ENCODE assay signal across 21 cellular contexts in genomic region chr6:113076817-113077216, GRCh38.
"Had no signal": no experiment of that assay in that cellular context is flagged by ENCODE, and none has a peak within 500 bp of the region (broad histone marks: within the 10 kb centered on the region; RNA-seq: fewer than 3 reads in every experiment).

No MANE protein-coding gene starts in this region.

- H3K4me1 Mint-ChIP-seq: naive thymus-derived CD4-positive, alpha-beta T cell; stimulated activated effector memory CD8-positive, alpha-beta T cell treated with anti-CD3 and anti-CD28 coated beads, Interleukin-12 subunit alpha, Interleukin-12 subunit beta, amount 100 ng/mL, for 72 hours had no signal

- H3K36me3 Mint-ChIP-seq: stimulated activated effector memory CD8-positive, alpha-beta T cell treated with anti-CD3 and anti-CD28 coated beads, Interleukin-12 subunit alpha, Interleukin-12 subunit beta, amount 100 ng/mL, for 72 hours had no signal

- H3K27me3 Mint-ChIP-seq: dendritic cell treated with granulocyte-macrophage colony-stimulating factor and Interleukin-4, amounts not matched to agents 40 ng/mL and 50 ng/mL, for 4 days; effector memory CD8-positive, alpha-beta T cell; naive thymus-derived CD4-positive, alpha-beta T cell had no signal

- DNase-seq: cerebellar nuclear complex; effector memory CD8-positive, alpha-beta T cell; esophagus squamous epithelium; foreskin melanocyte; heart left ventricle; hippocampal formation; kidney glomerular epithelial cell; naive thymus-derived CD4-positive, alpha-beta T cell; right cardiac atrium; stimulated activated CD4-positive, alpha-beta T cell treated with anti-CD3 and anti-CD28 coated beads, Interleukin-4, amount 100 ng/mL, for 1 hour; stimulated activated CD8-positive, alpha-beta memory T cell treated with anti-CD3 and anti-CD28 coated beads, Interleukin-4, amount 100 ng/mL, for 48 hours; stimulated activated naive CD8-positive, alpha-beta T cell treated with anti-CD3 and anti-CD28 coated beads, Interleukin-15, Interleukin-2, amounts not matched to agents 100 U/mL and 50 U/mL, for 24 hours; thyroid gland; upper lobe of left lung had no signal

- H3K4me1 ChIP-seq: esophagus squamous epithelium, heart left ventricle, suprapubic skin, thyroid gland, upper lobe of left lung had no signal

- H3K4me3 Mint-ChIP-seq: dendritic cell treated with granulocyte-macrophage colony-stimulating factor and Interleukin-4, amounts not matched to agents 40 ng/mL and 50 ng/mL, for 4 days; effector memory CD8-positive, alpha-beta T cell; naive thymus-derived CD4-positive, alpha-beta T cell; stimulated activated effector memory CD8-positive, alpha-beta T cell treated with anti-CD3 and anti-CD28 coated beads, Interleukin-12 subunit alpha, Interleukin-12 subunit beta, amount 100 ng/mL, for 72 hours had no signal

- H3K27me3 ChIP-seq: esophagus squamous epithelium, heart left ventricle, suprapubic skin, thyroid gland, upper lobe of left lung, vagina had no signal

- ATAC-seq: effector memory CD8-positive, alpha-beta T cell; heart left ventricle; naive thymus-derived CD4-positive, alpha-beta T cell; right cardiac atrium; stimulated activated effector memory CD8-positive, alpha-beta T cell treated with anti-CD3 and anti-CD28 coated beads, Interleukin-12 subunit alpha, Interleukin-12 subunit beta, amount 100 ng/mL, for 72 hours; stimulated activated naive CD8-positive, alpha-beta T cell treated with anti-CD3 and anti-CD28 coated beads, Interleukin-15, Interleukin-2, amounts not matched to agents 100 U/mL and 50 U/mL, for 24 hours had no signal

- FAIRE-seq: colon, islet of Langerhans had no signal

- H3K27ac Mint-ChIP-seq: dendritic cell treated with granulocyte-macrophage colony-stimulating factor and Interleukin-4, amounts not matched to agents 40 ng/mL and 50 ng/mL, for 4 days; effector memory CD8-positive, alpha-beta T cell; naive thymus-derived CD4-positive, alpha-beta T cell; progenitor cell of endocrine pancreas; stimulated activated effector memory CD8-positive, alpha-beta T cell treated with anti-CD3 and anti-CD28 coated beads, Interleukin-12 subunit alpha, Interleukin-12 subunit beta, amount 100 ng/mL, for 72 hours had no signal

- H3K9me3 Mint-ChIP-seq: dendritic cell treated with granulocyte-macrophage colony-stimulating factor and Interleukin-4, amounts not matched to agents 40 ng/mL and 50 ng/mL, for 4 days had no signal

- H3K9me3 ChIP-seq: esophagus squamous epithelium, suprapubic skin, thyroid gland, upper lobe of left lung, vagina had no signal

- H3K4me3 ChIP-seq: esophagus squamous epithelium, heart left ventricle, suprapubic skin, thyroid gland, upper lobe of left lung, vagina had no signal

- H3K27ac ChIP-seq: esophagus squamous epithelium, heart left ventricle, suprapubic skin, thyroid gland, upper lobe of left lung, vagina had no signal

- H3K36me3 ChIP-seq: esophagus squamous epithelium, heart left ventricle, suprapubic skin, thyroid gland, upper lobe of left lung, vagina had no signal
